ENCODE assay signal across 29 cellular contexts in the genomic region with DNA sequence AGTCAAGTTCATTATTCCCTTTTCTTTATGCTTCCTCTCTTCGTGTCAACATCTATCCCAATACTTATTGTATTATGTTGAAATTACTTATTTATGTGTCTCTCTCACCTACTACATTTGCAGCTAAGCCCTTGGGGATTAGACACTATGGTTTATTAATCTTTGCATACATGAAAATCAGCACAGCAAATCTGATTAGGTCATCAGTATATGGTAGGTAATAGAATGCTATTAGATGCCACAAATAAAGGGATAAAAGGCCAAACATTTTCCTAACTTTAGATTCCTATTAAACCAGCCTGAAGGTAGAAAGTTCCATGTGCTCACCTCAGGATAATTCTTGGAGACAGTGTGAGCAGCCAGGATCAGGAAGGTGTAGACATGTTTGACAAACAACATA.
"Had no signal": no experiment of that assay in that cellular context is flagged by ENCODE, and none has a peak within 500 bp of the region (broad histone marks: within the 10 kb centered on the region; RNA-seq: fewer than 3 reads in every experiment).

No MANE protein-coding gene starts in this region.

- H3K4me1 ChIP-seq: stomach, suprapubic skin, testis, thyroid gland, tibial artery, tibial nerve, transverse colon, upper lobe of left lung, upper lobe of right lung, uterus, vagina had no signal

- DNase-seq: stimulated activated CD4-positive, alpha-beta T cell treated with anti-CD3 and anti-CD28 coated beads, Interleukin-2, amount 100 ng/mL, for 48 hours; stimulated activated CD4-positive, alpha-beta T cell treated with anti-CD3 and anti-CD28 coated beads, Interleukin-4, amount 100 ng/mL, for 1 hour; stimulated activated CD4-positive, alpha-beta T cell treated with anti-CD3 and anti-CD28 coated beads, Interleukin-4, amount 100 ng/mL, for 24 hours; stimulated activated CD4-positive, alpha-beta T cell treated with anti-CD3 and anti-CD28 coated beads, Interleukin-4, amount 100 ng/mL, for 4 hours; stimulated activated CD8-positive, alpha-beta memory T cell treated with anti-CD3 and anti-CD28 coated beads, Interleukin-4, amount 100 ng/mL, for 48 hours; stimulated activated naive B cell treated with anti-CD40 and anti-IgM and Interleukin-4, amounts not matched to agents 10 μg/mL and 1 μg/mL and 100 μg/mL, for 72 hours; stimulated activated naive CD4-positive, alpha-beta T cell; stimulated activated naive CD4-positive, alpha-beta T cell treated with Interleukin-2 at 50 U/mL for 16 hours; stimulated activated naive CD8-positive, alpha-beta T cell treated with anti-CD3 and anti-CD28 coated beads, Interleukin-15, amount 100 ng/mL, for 72 hours; stimulated activated naive CD8-positive, alpha-beta T cell treated with anti-CD3 and anti-CD28 coated beads, Interleukin-15, Interleukin-2, amounts not matched to agents 100 U/mL and 50 U/mL, for 24 hours; stomach; substantia nigra; testis; thyroid gland; tibial artery; transverse colon; trophoblast cell; upper lobe of left lung; upper lobe of right lung; uterus had no signal

- H3K4me1 Mint-ChIP-seq: stimulated activated effector memory CD8-positive, alpha-beta T cell treated with anti-CD3 and anti-CD28 coated beads, Interleukin-12 subunit alpha, Interleukin-12 subunit beta, amount 100 ng/mL, for 72 hours; stimulated activated memory B cell treated with anti-CD40 and anti-IgM and Interleukin-4, amounts not matched to agents 10 μg/mL and 1 μg/mL and 100 μg/mL, for 72 hours; stimulated activated naive B cell treated with anti-CD40 and anti-IgM and Interleukin-4, amounts not matched to agents 10 μg/mL and 1 μg/mL and 100 μg/mL, for 72 hours; stimulated activated naive CD8-positive, alpha-beta T cell treated with anti-CD3 and anti-CD28 coated beads, Interleukin-15, amount 100 ng/mL, for 72 hours had no signal

- FAIRE-seq: urothelium cell line had no signal

- H3K4me3 Mint-ChIP-seq: stimulated activated effector memory CD8-positive, alpha-beta T cell treated with anti-CD3 and anti-CD28 coated beads, Interleukin-12 subunit alpha, Interleukin-12 subunit beta, amount 100 ng/mL, for 72 hours; stimulated activated memory B cell treated with anti-CD40 and anti-IgM and Interleukin-4, amounts not matched to agents 10 μg/mL and 1 μg/mL and 100 μg/mL, for 72 hours; stimulated activated naive B cell treated with anti-CD40 and anti-IgM and Interleukin-4, amounts not matched to agents 10 μg/mL and 1 μg/mL and 100 μg/mL, for 72 hours; stimulated activated naive CD8-positive, alpha-beta T cell treated with anti-CD3 and anti-CD28 coated beads, Interleukin-15, amount 100 ng/mL, for 72 hours; stimulated activated naive CD8-positive, alpha-beta T cell treated with anti-CD3 and anti-CD28 coated beads, Interleukin-15, Interleukin-2, amounts not matched to agents 100 ng/mL and 50 ng/mL, for 24 hours; type B pancreatic cell had no signal

- ATAC-seq: stimulated activated effector memory CD8-positive, alpha-beta T cell treated with anti-CD3 and anti-CD28 coated beads, Interleukin-12 subunit alpha, Interleukin-12 subunit beta, amount 100 ng/mL, for 72 hours; stimulated activated memory B cell treated with anti-CD40 and anti-IgM and Interleukin-4, amounts not matched to agents 10 μg/mL and 1 μg/mL and 100 μg/mL, for 72 hours; stimulated activated naive B cell treated with anti-CD40 and anti-IgM and Interleukin-4, amounts not matched to agents 10 μg/mL and 1 μg/mL and 100 μg/mL, for 72 hours; stimulated activated naive CD8-positive, alpha-beta T cell treated with anti-CD3 and anti-CD28 coated beads, Interleukin-15, amount 100 ng/mL, for 72 hours; stimulated activated naive CD8-positive, alpha-beta T cell treated with anti-CD3 and anti-CD28 coated beads, Interleukin-15, Interleukin-2, amounts not matched to agents 100 U/mL and 50 U/mL, for 24 hours; upper lobe of right lung had no signal

- H3K27me3 Mint-ChIP-seq: stimulated activated memory B cell treated with anti-CD40 and anti-IgM and Interleukin-4, amounts not matched to agents 10 μg/mL and 1 μg/mL and 100 μg/mL, for 72 hours; stimulated activated naive B cell treated with anti-CD40 and anti-IgM and Interleukin-4, amounts not matched to agents 10 μg/mL and 1 μg/mL and 100 μg/mL, for 72 hours; stimulated activated naive CD8-positive, alpha-beta T cell treated with anti-CD3 and anti-CD28 coated beads, Interleukin-15, amount 100 ng/mL, for 72 hours; stimulated activated naive CD8-positive, alpha-beta T cell treated with anti-CD3 and anti-CD28 coated beads, Interleukin-15, Interleukin-2, amounts not matched to agents 100 ng/mL and 50 ng/mL, for 24 hours; type B pancreatic cell had no signal

- H3K27ac ChIP-seq: stomach, suprapubic skin, testis, thoracic aorta, thyroid gland, tibial artery, tibial nerve, transverse colon, upper lobe of left lung, upper lobe of right lung, uterus, vagina had no signal

- H3K9me3 ChIP-seq: stomach, suprapubic skin, testis, thoracic aorta, thyroid gland, tibial artery, tibial nerve, transverse colon, upper lobe of left lung, upper lobe of right lung, uterus, vagina had no signal

- H3K9me3 Mint-ChIP-seq: stimulated activated memory B cell treated with anti-CD40 and anti-IgM and Interleukin-4, amounts not matched to agents 10 μg/mL and 1 μg/mL and 100 μg/mL, for 72 hours; stimulated activated naive B cell treated with anti-CD40 and anti-IgM and Interleukin-4, amounts not matched to agents 10 μg/mL and 1 μg/mL and 100 μg/mL, for 72 hours had no signal

- H3K4me3 ChIP-seq: stomach, suprapubic skin, testis, thoracic aorta, thyroid gland, tibial artery, tibial nerve, transverse colon, upper lobe of left lung, upper lobe of right lung, uterus, vagina had no signal

- H3K27me3 ChIP-seq: stomach, suprapubic skin, testis, thyroid gland, tibial artery, tibial nerve, transverse colon, upper lobe of left lung, upper lobe of right lung, uterus, vagina had no signal

- H3K36me3 ChIP-seq: stomach, suprapubic skin, thoracic aorta, thyroid gland, tibial artery, tibial nerve, transverse colon, upper lobe of left lung, upper lobe of right lung, uterus, vagina had no signal

- H3K27ac Mint-ChIP-seq: stimulated activated effector memory CD8-positive, alpha-beta T cell treated with anti-CD3 and anti-CD28 coated beads, Interleukin-12 subunit alpha, Interleukin-12 subunit beta, amount 100 ng/mL, for 72 hours; stimulated activated memory B cell treated with anti-CD40 and anti-IgM and Interleukin-4, amounts not matched to agents 10 μg/mL and 1 μg/mL and 100 μg/mL, for 72 hours; stimulated activated naive B cell treated with anti-CD40 and anti-IgM and Interleukin-4, amounts not matched to agents 10 μg/mL and 1 μg/mL and 100 μg/mL, for 72 hours; stimulated activated naive CD8-positive, alpha-beta T cell treated with anti-CD3 and anti-CD28 coated beads, Interleukin-15, amount 100 ng/mL, for 72 hours; stimulated activated naive CD8-positive, alpha-beta T cell treated with anti-CD3 and anti-CD28 coated beads, Interleukin-15, Interleukin-2, amounts not matched to agents 100 ng/mL and 50 ng/mL, for 24 hours; type B pancreatic cell had no signal

- H3K36me3 Mint-ChIP-seq: stimulated activated effector memory CD8-positive, alpha-beta T cell treated with anti-CD3 and anti-CD28 coated beads, Interleukin-12 subunit alpha, Interleukin-12 subunit beta, amount 100 ng/mL, for 72 hours; stimulated activated memory B cell treated with anti-CD40 and anti-IgM and Interleukin-4, amounts not matched to agents 10 μg/mL and 1 μg/mL and 100 μg/mL, for 72 hours; stimulated activated naive B cell treated with anti-CD40 and anti-IgM and Interleukin-4, amounts not matched to agents 10 μg/mL and 1 μg/mL and 100 μg/mL, for 72 hours; type B pancreatic cell had no signal
